Comparison of ENCODE assay signal across 20 cellular contexts in genomic region chrX:74788545-74789086, GRCh38.
DNase-seq lines count a peak whose midpoint lies in the region; ATAC-seq, FAIRE-seq and TF ChIP-seq lines count a peak whose summit lies in the region.
"Had no signal": no experiment of that assay in that cellular context is flagged by ENCODE, and none has a peak within 500 bp of the region (broad histone marks: within the 10 kb centered on the region; RNA-seq: fewer than 3 reads in every experiment).

No MANE protein-coding gene starts in this region.

- no peaks in the 10 kb centered on the region for H3K27me3 Mint-ChIP-seq in chondrocyte (ENCODE audit: low read depth)
- H3K27me3 Mint-ChIP-seq: activated CD4-positive, alpha-beta T cell treated with anti-CD3 and anti-CD28 coated beads, Interleukin-2, amount 10 ng/mL, durations not matched to agents 7 days and 5 days; naive thymus-derived CD8-positive, alpha-beta T cell had no signal

- TF ChIP-seq CTCF in RWPE1 (conservative IDR thresholded peaks at IDR 0.05; ENCODE audit: low read depth) (no peak), kidney (IDR thresholded peaks at IDR 0.05; ENCODE audit: borderline replicate concordance, extremely low read depth, insufficient read depth) (no peak), chondrocyte (IDR thresholded peaks at IDR 0.05) (no peak)

- no peak for ATAC-seq in HG03025 (IDR thresholded peaks at IDR 0.05; ENCODE audit: low FRiP score, unreplicated experiment)
- ATAC-seq: naive thymus-derived CD8-positive, alpha-beta T cell had no signal

- no peaks in the 10 kb centered on the region for H3K36me3 ChIP-seq in kidney (ENCODE audit: control insufficient read depth in 1 of 2, insufficient read depth in 2 of 2, low read length in 2 of 2)
- H3K36me3 ChIP-seq: esophagus squamous epithelium, tibial artery had no signal

- POLR2A ChIA-PET in RWPE1 (lab: Yijun Ruan, JAX; ENCODE audit: low non-redundant PET) = no interaction called here

- no peak overlapping the region for H3K27ac Mint-ChIP-seq in chondrocyte (ENCODE audit: unreplicated experiment)
- H3K27ac Mint-ChIP-seq: activated CD4-positive, alpha-beta T cell treated with anti-CD3 and anti-CD28 coated beads, Interleukin-2, amount 10 ng/mL, durations not matched to agents 7 days and 5 days; naive thymus-derived CD8-positive, alpha-beta T cell had no signal

- no peaks in the 10 kb centered on the region for H3K36me3 Mint-ChIP-seq in chondrocyte (ENCODE audit: low read depth)
- H3K36me3 Mint-ChIP-seq: naive thymus-derived CD8-positive, alpha-beta T cell had no signal

- H3K4me3 Mint-ChIP-seq in chondrocyte (ENCODE audit: unreplicated experiment) = no peak overlapping the region
- H3K4me3 Mint-ChIP-seq: activated CD4-positive, alpha-beta T cell treated with anti-CD3 and anti-CD28 coated beads, Interleukin-2, amount 10 ng/mL, durations not matched to agents 7 days and 5 days; naive thymus-derived CD8-positive, alpha-beta T cell had no signal

- no peaks in the 10 kb centered on the region for H3K9me3 ChIP-seq in kidney (ENCODE audit: control insufficient read depth in 1 of 2, low read length in 2 of 2)
- H3K9me3 ChIP-seq: esophagus squamous epithelium, tibial artery had no signal

- no peak overlapping the region for H3K9ac ChIP-seq in kidney (ENCODE audit: low read length in 2 of 2)
- H3K9ac ChIP-seq: parathyroid adenoma had no signal

- intact Hi-C loops in kidney (cut with DNase I) = no loop called here

- H3K4me1 ChIP-seq in kidney (ENCODE audit: control insufficient read depth in 1 of 2, insufficient read depth in 1 of 2, low read depth in 1 of 2, low read length in 2 of 2) = no peaks in the 10 kb centered on the region
- H3K4me1 ChIP-seq: esophagus squamous epithelium, parathyroid adenoma, tibial artery had no signal

- H3K4me1 Mint-ChIP-seq in chondrocyte (ENCODE audit: low read depth) = no peaks in the 10 kb centered on the region
- H3K4me1 Mint-ChIP-seq: activated CD4-positive, alpha-beta T cell treated with anti-CD3 and anti-CD28 coated beads, Interleukin-2, amount 10 ng/mL, durations not matched to agents 7 days and 5 days had no signal

- peak; percentile 1 for DNase-seq in ELR (ENCODE audit: low read depth)
- peak; percentile 6 for DNase-seq in HT-29 (ENCODE audit: low spot score)
- DNase-seq in RWPE1 (ENCODE audit: low spot score) = peak; percentile 0
- no peak for DNase-seq in kidney
- no peak for DNase-seq in chondrocyte (ENCODE audit: low spot score)
- DNase-seq in KG1 (lab: John Stamatoyannopoulos, UW) = no peak
- DNase-seq in HPDE6-E6E7 (ENCODE audit: extremely low spot score) = no peak
- DNase-seq: activated CD4-positive, alpha-beta T cell treated with anti-CD3 and anti-CD28 coated beads, Interleukin-2, amount 10 ng/mL, durations not matched to agents 7 days and 5 days; central memory CD4-positive, alpha-beta T cell; effector CD4-positive, alpha-beta T cell; esophagus squamous epithelium; mammary epithelial cell; naive thymus-derived CD8-positive, alpha-beta T cell; NCI-H1694 treated with DMSO at 0.1 percent for 48 hours; Right ventricle myocardium superior; stimulated activated CD4-positive, alpha-beta T cell treated with anti-CD3 and anti-CD28 coated beads, Interleukin-1b, Interleukin-23, amount 100 ng/mL, for 48 hours; stimulated activated naive CD4-positive, alpha-beta T cell treated with Interleukin-2 at 50 U/mL for 16 hours; tibial artery had no signal

- no peak overlapping the region for H3K4me3 ChIP-seq in kidney (ENCODE audit: low read length in 2 of 2)
- H3K4me3 ChIP-seq: esophagus squamous epithelium, tibial artery had no signal

- CTCF ChIA-PET in RWPE1 (lab: Yijun Ruan, JAX) = no interaction called here

- peaks cover 4% of the 10 kb centered on the region for H3K9me3 Mint-ChIP-seq in chondrocyte (ENCODE audit: low read depth)
- H3K9me3 Mint-ChIP-seq: activated CD4-positive, alpha-beta T cell treated with anti-CD3 and anti-CD28 coated beads, Interleukin-2, amount 10 ng/mL, durations not matched to agents 7 days and 5 days had no signal

- H3K27ac ChIP-seq in RWPE1 = no peak overlapping the region
- H3K27ac ChIP-seq in kidney (ENCODE audit: low read depth in 2 of 2, low read length in 2 of 2) = no peak overlapping the region
- H3K27ac ChIP-seq: esophagus squamous epithelium, parathyroid adenoma, tibial artery had no signal

- peak; percentile 29 for FAIRE-seq in kidney (lab: Jason Lieb, UNC)

Comparison
In these comparisons a context has a peak if more than half of its experiments do, and no peak if none do; other contexts are left out.
1. DNase-seq: peak in ELR (single experiment), HT-29 (single experiment) and RWPE1 (single experiment); none in kidney (single experiment), chondrocyte (single experiment), KG1 (single experiment) and HPDE6-E6E7 (single experiment).